In genomic region chr20:38164624-38165088, GRCh38 we compare ENCODE assay signal across 9 cellular contexts. TPM values are rescaled to one million over a fixed set of nuclear protein-coding genes. Genes with fewer than 3 reads are reported as not detected.
DNase-seq lines count a peak whose midpoint lies in the region; ATAC-seq and TF ChIP-seq lines count a peak whose summit lies in the region.
"Had no signal": no experiment of that assay in that cellular context is flagged by ENCODE, and none has a peak within 500 bp of the region (broad histone marks: within the 10 kb centered on the region; RNA-seq: fewer than 3 reads in every experiment).

No MANE protein-coding gene starts in this region.

- H3K4me3 Mint-ChIP-seq in CD14-positive monocyte (peak overlapping the region; percentile 72 to 77), activated B cell treated with CpG ODN at 0.5 μM for 24 hours (peak overlapping the region; percentile 75), progenitor cell of endocrine pancreas (ENCODE audit: low read depth) (peak overlapping the region; percentile 50)
- H3K4me3 Mint-ChIP-seq: activated CD8-positive, alpha-beta T cell treated with anti-CD3 and anti-CD28 coated beads for 36 hours had no signal

- peaks cover 46% of the 10 kb centered on the region for H3K4me1 Mint-ChIP-seq in CD14-positive monocyte
- H3K4me1 Mint-ChIP-seq in activated B cell treated with CpG ODN at 0.5 μM for 24 hours = peaks cover 25% of the 10 kb centered on the region
- peaks cover 5% of the 10 kb centered on the region for H3K4me1 Mint-ChIP-seq in progenitor cell of endocrine pancreas (ENCODE audit: low read depth)

- no peak for ATAC-seq in activated B cell treated with CpG ODN at 0.5 μM for 24 hours (ENCODE audit: low read depth)
- ATAC-seq in left cardiac atrium = peak; percentile 11 to 16
- no peak for ATAC-seq in GM18498 (IDR thresholded peaks at IDR 0.05; ENCODE audit: unreplicated experiment)

- in situ Hi-C loops in ACHN (cut with HindIII; ENCODE audit: low pct_ligation_motif_present, low pct_unique_long_range_greater_than_20kb, low sequenced_read_pairs) = no loop called here

- POLR2A ChIA-PET in activated B cell treated with CpG ODN at 0.5 μM for 24 hours (lab: Charles Lee) = interaction anchor here (1.1 to 1.2 kb wide), 2 partner anchors 91 to 92 kb away, joined by 3 to 4 read pairs; no protein-coding TSS in a partner anchor

- no peak for DNase-seq in CD14-positive monocyte (ENCODE audit: low spot score)
- no peak for DNase-seq in activated B cell treated with CpG ODN at 0.5 μM for 24 hours
- DNase-seq in left cardiac atrium = no peak
- no peak for DNase-seq in progenitor cell of endocrine pancreas (ENCODE audit: low spot score, unreplicated experiment)
- no peak for DNase-seq in ecto neural progenitor cell (ENCODE audit: low spot score)
- no peak for DNase-seq in ACHN
- DNase-seq in activated gamma-delta T cell (lab: John Stamatoyannopoulos, UW) = no peak

- CTCF ChIA-PET in activated B cell treated with CpG ODN at 0.5 μM for 24 hours (lab: Charles Lee) = interaction anchor here (0.6 to 2.9 kb wide), 6 partner anchors 57 to 108 kb away, joined by 3 to 40 read pairs (median 3); no protein-coding TSS in a partner anchor

- peaks cover 0 to 4% of the 10 kb centered on the region in 2 donors for H3K36me3 Mint-ChIP-seq in CD14-positive monocyte
- no peaks in the 10 kb centered on the region for H3K36me3 Mint-ChIP-seq in activated B cell treated with CpG ODN at 0.5 μM for 24 hours (ENCODE audit: low read depth)
- H3K36me3 Mint-ChIP-seq in progenitor cell of endocrine pancreas (ENCODE audit: insufficient read depth) = no peaks in the 10 kb centered on the region

- H3K27ac Mint-ChIP-seq in CD14-positive monocyte = peak overlapping the region in 5 of 7 donors; percentile 22 to 60 (median 31)
- H3K27ac Mint-ChIP-seq in activated B cell treated with CpG ODN at 0.5 μM for 24 hours = no peak overlapping the region
- H3K27ac Mint-ChIP-seq in progenitor cell of endocrine pancreas = no peak overlapping the region
- H3K27ac Mint-ChIP-seq: activated CD8-positive, alpha-beta T cell treated with anti-CD3 and anti-CD28 coated beads for 36 hours had no signal

- H3K27me3 Mint-ChIP-seq in CD14-positive monocyte (ENCODE audit: low read depth in 3 of 3) (peaks cover 4 to 6% (median 4%) of the 10 kb centered on the region in 3 donors), activated B cell treated with CpG ODN at 0.5 μM for 24 hours (no peaks in the 10 kb centered on the region), progenitor cell of endocrine pancreas (peaks cover 9% of the 10 kb centered on the region)

- H3K9me3 Mint-ChIP-seq in CD14-positive monocyte (peaks cover 0 to 4% (median 0%) of the 10 kb centered on the region in 7 donors), activated B cell treated with CpG ODN at 0.5 μM for 24 hours (no peaks in the 10 kb centered on the region), progenitor cell of endocrine pancreas (ENCODE audit: low read depth) (no peaks in the 10 kb centered on the region)
- H3K9me3 Mint-ChIP-seq: activated CD8-positive, alpha-beta T cell treated with anti-CD3 and anti-CD28 coated beads for 36 hours had no signal

- TF ChIP-seq CTCF in CD14-positive monocyte (IDR thresholded peaks at IDR 0.05) (no peak), activated B cell treated with CpG ODN at 0.5 μM for 24 hours (IDR thresholded peaks at IDR 0.05) (no peak), progenitor cell of endocrine pancreas (IDR thresholded peaks at IDR 0.05; ENCODE audit: unreplicated experiment) (no peak)

- intact Hi-C loops in CD14-positive monocyte (cut with micrococcal nuclease) = loop anchor here (2.0 to 5.0 kb wide), 7 partner anchors 38 to 107 kb away; no protein-coding TSS in a partner anchor
- intact Hi-C loops in activated B cell treated with CpG ODN at 0.5 μM for 24 hours (cut with micrococcal nuclease) = loop anchor here (1.0 to 5.0 kb wide), 5 partner anchors 47 to 107 kb away; no protein-coding TSS in a partner anchor
- intact Hi-C loops in left cardiac atrium (cut with DNase I) = loop anchor here (5.0 kb wide), 2 partner anchors 92 to 107 kb away; no protein-coding TSS in a partner anchor

RNA-seq across cellular contexts. Expression of gene TGM2, which starts 0.4 kb away (rescaled TPM):
- polyA plus RNA-seq in CD14-positive monocyte = 1 to 10 TPM in 1 of 2 donors, under 1 TPM in 1; 0.47 to 1.6 TPM
- total RNA-seq in activated B cell treated with CpG ODN at 0.5 μM for 24 hours = 20.8 and 22.9 TPM in 2 replicates
- 100 to 1,000 TPM; 383 to 695 TPM for total RNA-seq in left cardiac atrium
- 0.72 and 1.3 TPM in 2 replicates for total RNA-seq in progenitor cell of endocrine pancreas
- total RNA-seq: activated CD8-positive, alpha-beta T cell treated with anti-CD3 and anti-CD28 coated beads for 36 hours had no signal

Comparison
In these comparisons a context has a peak if more than half of its experiments do, and no peak if none do; other contexts are left out.
1. H3K27ac Mint-ChIP-seq: peak in CD14-positive monocyte (5 of 7); none in activated B cell treated with CpG ODN at 0.5 μM for 24 hours (single experiment) and progenitor cell of endocrine pancreas (single experiment).
2. ATAC-seq: peak in left cardiac atrium (2 of 2); none in activated B cell treated with CpG ODN at 0.5 μM for 24 hours (single experiment) and GM18498 (single experiment).
3. RNA of gene TGM2, which starts 0.4 kb away (total RNA-seq): 383 to 695 TPM in left cardiac atrium; 20.8 to 22.9 TPM in activated B cell treated with CpG ODN at 0.5 μM for 24 hours and 0.72 to 1.3 TPM in progenitor cell of endocrine pancreas; every median in the first group is over 10 times any median in the second.
4. Peak in every context shown above with its lines, with median percentiles within 50 percentile points of each other: H3K4me3 Mint-ChIP-seq.